Comparison of ENCODE assay signal across 1 cellular context in the genomic region with DNA sequence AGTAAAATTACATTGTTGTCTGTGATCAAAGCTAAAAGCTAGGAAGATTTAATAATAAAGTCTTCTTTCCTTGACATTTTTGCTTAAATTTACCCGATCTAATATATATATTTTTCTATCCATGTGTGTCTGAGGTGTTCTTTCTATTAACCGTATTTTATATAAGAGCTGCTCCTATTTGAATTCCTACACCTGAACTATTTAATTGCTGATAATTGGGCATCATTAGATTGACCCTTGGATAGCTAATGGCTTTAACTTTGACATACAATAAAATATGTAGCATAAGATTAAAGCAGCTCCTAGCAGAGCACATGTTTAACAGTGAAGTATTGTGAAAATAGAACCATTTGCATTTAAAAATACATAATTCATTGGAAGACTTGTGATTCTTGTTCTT.
TF ChIP-seq lines count a peak whose summit lies in the region.

No MANE protein-coding gene starts in this region.

TF ChIP-seq in H1, 55 proteins besides CTCF, POLR2A, EP300 and RAD21 (continued from another document):
- TF ChIP-seq, protein P1, sequence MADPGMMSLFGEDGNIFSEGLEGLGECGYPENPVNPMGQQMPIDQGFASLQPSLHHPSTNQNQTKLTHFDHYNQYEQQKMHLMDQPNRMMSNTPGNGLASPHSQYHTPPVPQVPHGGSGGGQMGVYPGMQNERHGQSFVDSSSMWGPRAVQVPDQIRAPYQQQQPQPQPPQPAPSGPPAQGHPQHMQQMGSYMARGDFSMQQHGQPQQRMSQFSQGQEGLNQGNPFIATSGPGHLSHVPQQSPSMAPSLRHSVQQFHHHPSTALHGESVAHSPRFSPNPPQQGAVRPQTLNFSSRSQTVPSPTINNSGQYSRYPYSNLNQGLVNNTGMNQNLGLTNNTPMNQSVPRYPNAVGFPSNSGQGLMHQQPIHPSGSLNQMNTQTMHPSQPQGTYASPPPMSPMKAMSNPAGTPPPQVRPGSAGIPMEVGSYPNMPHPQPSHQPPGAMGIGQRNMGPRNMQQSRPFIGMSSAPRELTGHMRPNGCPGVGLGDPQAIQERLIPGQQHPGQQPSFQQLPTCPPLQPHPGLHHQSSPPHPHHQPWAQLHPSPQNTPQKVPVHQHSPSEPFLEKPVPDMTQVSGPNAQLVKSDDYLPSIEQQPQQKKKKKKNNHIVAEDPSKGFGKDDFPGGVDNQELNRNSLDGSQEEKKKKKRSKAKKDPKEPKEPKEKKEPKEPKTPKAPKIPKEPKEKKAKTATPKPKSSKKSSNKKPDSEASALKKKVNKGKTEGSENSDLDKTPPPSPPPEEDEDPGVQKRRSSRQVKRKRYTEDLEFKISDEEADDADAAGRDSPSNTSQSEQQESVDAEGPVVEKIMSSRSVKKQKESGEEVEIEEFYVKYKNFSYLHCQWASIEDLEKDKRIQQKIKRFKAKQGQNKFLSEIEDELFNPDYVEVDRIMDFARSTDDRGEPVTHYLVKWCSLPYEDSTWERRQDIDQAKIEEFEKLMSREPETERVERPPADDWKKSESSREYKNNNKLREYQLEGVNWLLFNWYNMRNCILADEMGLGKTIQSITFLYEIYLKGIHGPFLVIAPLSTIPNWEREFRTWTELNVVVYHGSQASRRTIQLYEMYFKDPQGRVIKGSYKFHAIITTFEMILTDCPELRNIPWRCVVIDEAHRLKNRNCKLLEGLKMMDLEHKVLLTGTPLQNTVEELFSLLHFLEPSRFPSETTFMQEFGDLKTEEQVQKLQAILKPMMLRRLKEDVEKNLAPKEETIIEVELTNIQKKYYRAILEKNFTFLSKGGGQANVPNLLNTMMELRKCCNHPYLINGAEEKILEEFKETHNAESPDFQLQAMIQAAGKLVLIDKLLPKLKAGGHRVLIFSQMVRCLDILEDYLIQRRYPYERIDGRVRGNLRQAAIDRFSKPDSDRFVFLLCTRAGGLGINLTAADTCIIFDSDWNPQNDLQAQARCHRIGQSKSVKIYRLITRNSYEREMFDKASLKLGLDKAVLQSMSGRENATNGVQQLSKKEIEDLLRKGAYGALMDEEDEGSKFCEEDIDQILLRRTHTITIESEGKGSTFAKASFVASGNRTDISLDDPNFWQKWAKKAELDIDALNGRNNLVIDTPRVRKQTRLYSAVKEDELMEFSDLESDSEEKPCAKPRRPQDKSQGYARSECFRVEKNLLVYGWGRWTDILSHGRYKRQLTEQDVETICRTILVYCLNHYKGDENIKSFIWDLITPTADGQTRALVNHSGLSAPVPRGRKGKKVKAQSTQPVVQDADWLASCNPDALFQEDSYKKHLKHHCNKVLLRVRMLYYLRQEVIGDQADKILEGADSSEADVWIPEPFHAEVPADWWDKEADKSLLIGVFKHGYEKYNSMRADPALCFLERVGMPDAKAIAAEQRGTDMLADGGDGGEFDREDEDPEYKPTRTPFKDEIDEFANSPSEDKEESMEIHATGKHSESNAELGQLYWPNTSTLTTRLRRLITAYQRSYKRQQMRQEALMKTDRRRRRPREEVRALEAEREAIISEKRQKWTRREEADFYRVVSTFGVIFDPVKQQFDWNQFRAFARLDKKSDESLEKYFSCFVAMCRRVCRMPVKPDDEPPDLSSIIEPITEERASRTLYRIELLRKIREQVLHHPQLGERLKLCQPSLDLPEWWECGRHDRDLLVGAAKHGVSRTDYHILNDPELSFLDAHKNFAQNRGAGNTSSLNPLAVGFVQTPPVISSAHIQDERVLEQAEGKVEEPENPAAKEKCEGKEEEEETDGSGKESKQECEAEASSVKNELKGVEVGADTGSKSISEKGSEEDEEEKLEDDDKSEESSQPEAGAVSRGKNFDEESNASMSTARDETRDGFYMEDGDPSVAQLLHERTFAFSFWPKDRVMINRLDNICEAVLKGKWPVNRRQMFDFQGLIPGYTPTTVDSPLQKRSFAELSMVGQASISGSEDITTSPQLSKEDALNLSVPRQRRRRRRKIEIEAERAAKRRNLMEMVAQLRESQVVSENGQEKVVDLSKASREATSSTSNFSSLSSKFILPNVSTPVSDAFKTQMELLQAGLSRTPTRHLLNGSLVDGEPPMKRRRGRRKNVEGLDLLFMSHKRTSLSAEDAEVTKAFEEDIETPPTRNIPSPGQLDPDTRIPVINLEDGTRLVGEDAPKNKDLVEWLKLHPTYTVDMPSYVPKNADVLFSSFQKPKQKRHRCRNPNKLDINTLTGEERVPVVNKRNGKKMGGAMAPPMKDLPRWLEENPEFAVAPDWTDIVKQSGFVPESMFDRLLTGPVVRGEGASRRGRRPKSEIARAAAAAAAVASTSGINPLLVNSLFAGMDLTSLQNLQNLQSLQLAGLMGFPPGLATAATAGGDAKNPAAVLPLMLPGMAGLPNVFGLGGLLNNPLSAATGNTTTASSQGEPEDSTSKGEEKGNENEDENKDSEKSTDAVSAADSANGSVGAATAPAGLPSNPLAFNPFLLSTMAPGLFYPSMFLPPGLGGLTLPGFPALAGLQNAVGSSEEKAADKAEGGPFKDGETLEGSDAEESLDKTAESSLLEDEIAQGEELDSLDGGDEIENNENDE (IDR thresholded peaks at IDR 0.05; ENCODE audit: insufficient replicate concordance, low read length), result peak; percentile 93
